ENCODE assay signal across 1 cellular context in the genomic region with DNA sequence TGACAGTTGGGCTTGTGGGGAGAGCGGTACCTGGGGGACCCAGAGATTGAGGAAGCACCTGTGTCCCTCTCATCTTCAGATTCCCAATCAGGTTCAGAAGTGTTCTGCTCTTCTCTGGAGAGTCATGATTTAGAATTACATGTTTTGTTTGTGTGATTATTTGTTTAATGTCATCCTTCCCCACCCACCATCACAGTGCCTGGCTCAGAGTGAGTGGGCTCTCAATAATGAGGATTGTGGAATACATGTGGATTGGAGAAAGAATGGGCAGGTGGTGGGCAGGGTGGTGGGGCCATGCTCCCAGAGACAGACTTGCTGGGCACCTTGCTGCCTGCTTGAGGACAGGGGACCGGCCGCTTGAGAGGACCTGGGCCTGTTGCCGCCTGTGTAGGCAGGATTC.
TF ChIP-seq lines count a peak whose summit lies in the region.

No MANE protein-coding gene starts in this region.

TF ChIP-seq in GM12878, 131 proteins besides CTCF, POLR2A, EP300 and RAD21:
- TF ChIP-seq ZNF592 (IDR thresholded peaks at IDR 0.05) (no peak), ZSCAN29 (IDR thresholded peaks at IDR 0.05) (no peak), HCFC1 (IDR thresholded peaks at IDR 0.05; ENCODE audit: low read length) (no peak), BACH1 (IDR thresholded peaks at IDR 0.05; ENCODE audit: borderline replicate concordance) (no peak), MAX (IDR thresholded peaks at IDR 0.05; ENCODE audit: low read depth, low read length) (no peak), CREB1 (IDR thresholded peaks at IDR 0.05; ENCODE audit: low read depth) (no peak), EZH2 (IDR thresholded peaks at IDR 0.05; ENCODE audit: borderline replicate concordance, control insufficient read depth, low read depth, low read length) (no peak), ZNF384 (IDR thresholded peaks at IDR 0.05; ENCODE audit: borderline replicate concordance, low read depth, low read length) (no peak), RUNX3 (IDR thresholded peaks at IDR 0.05; ENCODE audit: low read length) (no peak), KDM1A (IDR thresholded peaks at IDR 0.05; ENCODE audit: borderline replicate concordance) (no peak), BMI1 (IDR thresholded peaks at IDR 0.05; ENCODE audit: borderline replicate concordance) (no peak)
- TF ChIP-seq, protein P1, sequence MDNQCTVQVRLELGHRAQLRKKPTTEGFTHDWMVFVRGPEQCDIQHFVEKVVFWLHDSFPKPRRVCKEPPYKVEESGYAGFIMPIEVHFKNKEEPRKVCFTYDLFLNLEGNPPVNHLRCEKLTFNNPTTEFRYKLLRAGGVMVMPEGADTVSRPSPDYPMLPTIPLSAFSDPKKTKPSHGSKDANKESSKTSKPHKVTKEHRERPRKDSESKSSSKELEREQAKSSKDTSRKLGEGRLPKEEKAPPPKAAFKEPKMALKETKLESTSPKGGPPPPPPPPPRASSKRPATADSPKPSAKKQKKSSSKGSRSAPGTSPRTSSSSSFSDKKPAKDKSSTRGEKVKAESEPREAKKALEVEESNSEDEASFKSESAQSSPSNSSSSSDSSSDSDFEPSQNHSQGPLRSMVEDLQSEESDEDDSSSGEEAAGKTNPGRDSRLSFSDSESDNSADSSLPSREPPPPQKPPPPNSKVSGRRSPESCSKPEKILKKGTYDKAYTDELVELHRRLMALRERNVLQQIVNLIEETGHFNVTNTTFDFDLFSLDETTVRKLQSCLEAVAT (IDR thresholded peaks at IDR 0.05): no peak
- TF ChIP-seq, protein P2, sequence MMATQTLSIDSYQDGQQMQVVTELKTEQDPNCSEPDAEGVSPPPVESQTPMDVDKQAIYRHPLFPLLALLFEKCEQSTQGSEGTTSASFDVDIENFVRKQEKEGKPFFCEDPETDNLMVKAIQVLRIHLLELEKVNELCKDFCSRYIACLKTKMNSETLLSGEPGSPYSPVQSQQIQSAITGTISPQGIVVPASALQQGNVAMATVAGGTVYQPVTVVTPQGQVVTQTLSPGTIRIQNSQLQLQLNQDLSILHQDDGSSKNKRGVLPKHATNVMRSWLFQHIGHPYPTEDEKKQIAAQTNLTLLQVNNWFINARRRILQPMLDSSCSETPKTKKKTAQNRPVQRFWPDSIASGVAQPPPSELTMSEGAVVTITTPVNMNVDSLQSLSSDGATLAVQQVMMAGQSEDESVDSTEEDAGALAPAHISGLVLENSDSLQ (IDR thresholded peaks at IDR 0.05): no peak
- TF ChIP-seq, protein P3, sequence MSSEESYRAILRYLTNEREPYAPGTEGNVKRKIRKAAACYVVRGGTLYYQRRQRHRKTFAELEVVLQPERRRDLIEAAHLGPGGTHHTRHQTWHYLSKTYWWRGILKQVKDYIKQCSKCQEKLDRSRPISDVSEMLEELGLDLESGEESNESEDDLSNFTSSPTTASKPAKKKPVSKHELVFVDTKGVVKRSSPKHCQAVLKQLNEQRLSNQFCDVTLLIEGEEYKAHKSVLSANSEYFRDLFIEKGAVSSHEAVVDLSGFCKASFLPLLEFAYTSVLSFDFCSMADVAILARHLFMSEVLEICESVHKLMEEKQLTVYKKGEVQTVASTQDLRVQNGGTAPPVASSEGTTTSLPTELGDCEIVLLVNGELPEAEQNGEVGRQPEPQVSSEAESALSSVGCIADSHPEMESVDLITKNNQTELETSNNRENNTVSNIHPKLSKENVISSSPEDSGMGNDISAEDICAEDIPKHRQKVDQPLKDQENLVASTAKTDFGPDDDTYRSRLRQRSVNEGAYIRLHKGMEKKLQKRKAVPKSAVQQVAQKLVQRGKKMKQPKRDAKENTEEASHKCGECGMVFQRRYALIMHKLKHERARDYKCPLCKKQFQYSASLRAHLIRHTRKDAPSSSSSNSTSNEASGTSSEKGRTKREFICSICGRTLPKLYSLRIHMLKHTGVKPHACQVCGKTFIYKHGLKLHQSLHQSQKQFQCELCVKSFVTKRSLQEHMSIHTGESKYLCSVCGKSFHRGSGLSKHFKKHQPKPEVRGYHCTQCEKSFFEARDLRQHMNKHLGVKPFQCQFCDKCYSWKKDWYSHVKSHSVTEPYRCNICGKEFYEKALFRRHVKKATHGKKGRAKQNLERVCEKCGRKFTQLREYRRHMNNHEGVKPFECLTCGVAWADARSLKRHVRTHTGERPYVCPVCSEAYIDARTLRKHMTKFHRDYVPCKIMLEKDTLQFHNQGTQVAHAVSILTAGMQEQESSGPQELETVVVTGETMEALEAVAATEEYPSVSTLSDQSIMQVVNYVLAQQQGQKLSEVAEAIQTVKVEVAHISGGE (CRISPR knock-in tag; IDR thresholded peaks at IDR 0.05): no peak
